In genomic region chr6:31498748-31499147, GRCh38 we compare ENCODE assay signal across 8 cellular contexts. TPM values are rescaled to one million over a fixed set of nuclear protein-coding genes. Genes with fewer than 3 reads are reported as not detected.
A peak's percentile ranks its signal among the peaks of the same experiment; 100 is the strongest.
DNase-seq lines count a peak whose midpoint lies in the region; ATAC-seq, FAIRE-seq and TF ChIP-seq lines count a peak whose summit lies in the region.

No MANE protein-coding gene starts in this region.

- TF ChIP-seq EP300 in A549 (IDR thresholded peaks at IDR 0.05), result no peak

- H3K27me3 ChIP-seq in kidney epithelial cell (ENCODE audit: control insufficient read depth, insufficient read depth, low read length) (no peaks in the 10 kb centered on the region), testis (no peaks in the 10 kb centered on the region)

- peak overlapping the region; percentile 82; the same call in 2 of the 3 replicates for H3K4me2 ChIP-seq in A549

- FAIRE-seq in A549 (lab: Jason Lieb, UNC), result no peak

- peaks cover 10% of the 10 kb centered on the region; the same call in 2 of the 3 replicates for H3K4me1 ChIP-seq in A549
- peaks cover 6% of the 10 kb centered on the region for H3K4me1 ChIP-seq in testis

- ATAC-seq in A549 (no peak), GM21515 (IDR thresholded peaks at IDR 0.05; ENCODE audit: unreplicated experiment) (no peak)

- no peak for TF ChIP-seq POLR2A in A549 (IDR thresholded peaks at IDR 0.05; ENCODE audit: low read length)
- no peak for TF ChIP-seq POLR2A in testis (IDR thresholded peaks at IDR 0.05)

- DNase-seq in A549 (ENCODE audit: low read depth in 1 of 2, low spot score in 1 of 2) (no peak), astrocyte of the spinal cord (ENCODE audit: low read depth, low spot score) (no peak), kidney epithelial cell (ENCODE audit: low read depth) (no peak), testis (no peak), cortex of kidney (lab: John Stamatoyannopoulos, UW) (no peak), NCI-H1436 (lab: John Stamatoyannopoulos, UW) (no peak)

- POLR2A ChIA-PET in A549 (lab: Yijun Ruan, JAX), result no interaction called here

- TF ChIP-seq CTCF in A549 (IDR thresholded peaks at IDR 0.05), result no peak
- no peak for TF ChIP-seq CTCF in astrocyte of the spinal cord (IDR thresholded peaks at IDR 0.05; ENCODE audit: low read depth, low read length)
- no peak for TF ChIP-seq CTCF in kidney epithelial cell (IDR thresholded peaks at IDR 0.05; ENCODE audit: insufficient read depth, low read length, poor library complexity, severe bottlenecking)
- no peak for TF ChIP-seq CTCF in testis (IDR thresholded peaks at IDR 0.05)

- in situ Hi-C loops in astrocyte of the spinal cord (cut with HindIII; ENCODE audit: low sequenced_read_pairs), result no loop called here

- CTCF ChIA-PET in A549 (lab: Yijun Ruan, JAX), result no interaction called here

- H3K27ac ChIP-seq in A549 (no peak overlapping the region), testis (no peak overlapping the region)

- no peaks in the 10 kb centered on the region for H3K36me3 ChIP-seq in kidney epithelial cell (ENCODE audit: control insufficient read depth, insufficient read depth, low read length)
- no peaks in the 10 kb centered on the region for H3K36me3 ChIP-seq in testis (ENCODE audit: low read depth, missing control alignments)

- intact Hi-C loops in testis (cut with DNase I; ENCODE audit: low total_unique reads), result no loop called here

- WGBS in A549 (ENCODE audit: missing lambda C conversion rate), result 96% methylated on average over 13 of the region's 21 CpGs
- WGBS in testis, 2 donors, result 7% methylated on average over 20 to 21 of the region's 21 CpGs

- TF ChIP-seq RAD21 in A549 (conservative IDR thresholded peaks at IDR 0.05 in 1 of 2, IDR thresholded peaks at IDR 0.05 in 1 of 2), result no peak

- no peak overlapping the region for H3K4me3 ChIP-seq in A549
- peak overlapping the region; percentile 67; the same call in 1 of the 2 replicates for H3K4me3 ChIP-seq in GM08714 (ENCODE audit: low read length)
- H3K4me3 ChIP-seq in astrocyte of the spinal cord (ENCODE audit: low read depth, low read length), result peak overlapping the region; percentile 60
- peak overlapping the region; percentile 46 for H3K4me3 ChIP-seq in kidney epithelial cell (ENCODE audit: low read depth, low read length)
- H3K4me3 ChIP-seq in testis, result no peak overlapping the region

- H3K9me3 ChIP-seq in A549 (no peaks in the 10 kb centered on the region), testis (no peaks in the 10 kb centered on the region)

TF ChIP-seq in A549, 52 proteins besides CTCF, POLR2A, EP300 and RAD21:
- TF ChIP-seq HES2 (IDR thresholded peaks at IDR 0.05) (no peak), POLR2AphosphoS2 (conservative IDR thresholded peaks at IDR 0.05; ENCODE audit: low read length) (no peak), ZNF302 (CRISPR knock-in tag; IDR thresholded peaks at IDR 0.05) (no peak)

RNA-seq across cellular contexts. Expression of gene MICB, which starts 0.8 kb away (rescaled TPM):
- polyA plus RNA-seq in A549 (2011; rRNA removed) (6.8 and 7.9 TPM in 2 replicates), A549 (2017; fragmentation: RNase III; extraction: RNeasy Plus Mini Kit Qiagen cat#74134 plus additional on column Dnase treatment) (5.9 to 7.0 TPM (median 6.8 TPM) in 3 replicates), testis (ENCODE audit: insufficient read depth, low read depth, low replicate concordance) (4.1 TPM)
- 5.5 and 6.3 TPM in 2 replicates for polyA plus RNA-seq in A549 (2012; cell fraction: cytosol; rRNA removed)
- 7.1 TPM in 2 replicates for polyA plus RNA-seq in A549 (2012; cell fraction: nucleus; rRNA removed)
- polyA minus RNA-seq in A549 (2011; rRNA and poly(A)+ RNA removed), result 5.5 and 7.6 TPM in 2 replicates
- total RNA-seq in kidney epithelial cell (6.9 and 8.1 TPM in 2 replicates), testis (1 to 10 TPM; 4.4 to 5.4 TPM)

RNA-seq across cellular contexts. Expression of gene MCCD1, which starts 30.0 kb away (rescaled TPM):
- not detected in 2 replicates for polyA plus RNA-seq in A549 (2011; rRNA removed)
- polyA plus RNA-seq in A549 (2012; cell fraction: cytosol; rRNA removed), result not detected in 2 replicates
- polyA plus RNA-seq in A549 (2012; cell fraction: nucleus; rRNA removed), result not detected in 2 replicates
- not detected in 3 replicates for polyA plus RNA-seq in A549 (2017; fragmentation: RNase III; extraction: RNeasy Plus Mini Kit Qiagen cat#74134 plus additional on column Dnase treatment)
- polyA minus RNA-seq in A549 (2011; rRNA and poly(A)+ RNA removed), result not detected in 2 replicates
- total RNA-seq in kidney epithelial cell, result not detected in 2 replicates
- total RNA-seq in testis, result not detected
- polyA plus RNA-seq in testis (ENCODE audit: insufficient read depth, low read depth, low replicate concordance), result not detected

RNA-seq across cellular contexts. Expression of gene DDX39B, which starts 43.1 kb away (rescaled TPM):
- 267 and 334 TPM in 2 replicates for polyA plus RNA-seq in A549 (2011; rRNA removed)
- polyA plus RNA-seq in A549 (2012; cell fraction: cytosol; rRNA removed), result 484 and 532 TPM in 2 replicates
- polyA plus RNA-seq in A549 (2012; cell fraction: nucleus; rRNA removed), result 701 and 889 TPM in 2 replicates
- polyA plus RNA-seq in A549 (2017; fragmentation: RNase III; extraction: RNeasy Plus Mini Kit Qiagen cat#74134 plus additional on column Dnase treatment), result 434 to 464 TPM (median 441 TPM) in 3 replicates
- polyA minus RNA-seq in A549 (2011; rRNA and poly(A)+ RNA removed), result 883 and 1,070 TPM in 2 replicates
- total RNA-seq in kidney epithelial cell, result 290 and 412 TPM in 2 replicates
- total RNA-seq in testis, result 100 to 1,000 TPM; 312 to 360 TPM
- polyA plus RNA-seq in testis (ENCODE audit: insufficient read depth, low read depth, low replicate concordance), result 250 TPM

RNA-seq across cellular contexts. Expression of gene ATP6V1G2, which starts 47.7 kb away (rescaled TPM):
- polyA plus RNA-seq in A549 (2011; rRNA removed), result 1.2 and 1.5 TPM in 2 replicates
- 0.60 and 0.71 TPM in 2 replicates for polyA plus RNA-seq in A549 (2012; cell fraction: cytosol; rRNA removed)
- 0.34 and 0.53 TPM in 2 replicates for polyA plus RNA-seq in A549 (2012; cell fraction: nucleus; rRNA removed)
- 0.57 to 0.75 TPM (median 0.64 TPM) in 3 replicates for polyA plus RNA-seq in A549 (2017; fragmentation: RNase III; extraction: RNeasy Plus Mini Kit Qiagen cat#74134 plus additional on column Dnase treatment)
- polyA minus RNA-seq in A549 (2011; rRNA and poly(A)+ RNA removed), result 0.88 TPM in 1 of 2 replicates, not detected in the other
- 0.67 and 2.7 TPM in 2 replicates for total RNA-seq in kidney epithelial cell
- 1 to 10 TPM; 3.3 to 6.9 TPM for total RNA-seq in testis
- polyA plus RNA-seq in testis (ENCODE audit: insufficient read depth, low read depth, low replicate concordance), result 4.7 TPM

RNA-seq across cellular contexts. Expression of gene NFKBIL1, which starts 48.7 kb away (rescaled TPM):
- polyA plus RNA-seq in A549 (2011; rRNA removed) (3.8 and 5.2 TPM in 2 replicates), A549 (2017; fragmentation: RNase III; extraction: RNeasy Plus Mini Kit Qiagen cat#74134 plus additional on column Dnase treatment) (7.4 to 9.0 TPM (median 7.6 TPM) in 3 replicates), testis (ENCODE audit: insufficient read depth, low read depth, low replicate concordance) (25.9 TPM)
- polyA plus RNA-seq in A549 (2012; cell fraction: cytosol; rRNA removed), result 6.4 and 7.7 TPM in 2 replicates
- polyA plus RNA-seq in A549 (2012; cell fraction: nucleus; rRNA removed), result 7.2 and 10.3 TPM in 2 replicates
- polyA minus RNA-seq in A549 (2011; rRNA and poly(A)+ RNA removed), result 3.3 and 4.0 TPM in 2 replicates
- total RNA-seq in kidney epithelial cell (41.9 and 44.0 TPM in 2 replicates), testis (10 to 100 TPM; 51.2 to 55.3 TPM)

Comparison
In these comparisons a context has a peak if more than half of its experiments do, and no peak if none do; other contexts are left out.
1. H3K4me3 ChIP-seq: peak in GM08714 (single experiment), astrocyte of the spinal cord (single experiment) and kidney epithelial cell (single experiment); none in A549 (single experiment) and testis (0 of 2).